ENCODE assay signal across 20 cellular contexts in the genomic region with DNA sequence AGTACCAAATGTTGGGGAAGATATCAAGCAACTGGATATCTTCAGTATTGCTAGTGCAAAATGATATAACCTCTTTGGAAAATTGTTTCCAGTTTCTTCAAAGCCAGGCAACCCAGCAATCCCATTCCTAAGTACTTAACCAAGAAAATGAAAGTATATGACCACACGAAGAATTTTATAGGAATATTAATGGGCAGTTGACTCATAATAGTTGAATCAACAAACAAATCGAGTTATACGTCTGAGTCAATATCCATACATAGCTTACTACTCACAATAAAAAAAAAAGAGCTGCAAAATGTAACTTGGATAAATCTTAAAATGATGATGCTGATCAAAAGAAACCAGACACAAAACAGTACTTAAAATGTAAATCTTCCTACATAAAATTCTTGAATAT.
DNase-seq lines count a peak whose midpoint lies in the region; ATAC-seq and TF ChIP-seq lines count a peak whose summit lies in the region.
"Had no signal": no experiment of that assay in that cellular context is flagged by ENCODE, and none has a peak within 500 bp of the region (broad histone marks: within the 10 kb centered on the region; RNA-seq: fewer than 3 reads in every experiment).

No MANE protein-coding gene starts in this region.

- H3K9me3 ChIP-seq in testis = no peaks in the 10 kb centered on the region

- no peak for ATAC-seq in HG02884 (IDR thresholded peaks at IDR 0.05; ENCODE audit: unreplicated experiment)
- ATAC-seq: CD8-positive, alpha-beta T cell; HCT116; HepG2; K562; SK-N-SH treated with all-trans-retinoic acid at 6 μM for 48 hours had no signal

- CTCF ChIA-PET in RWPE1 (lab: Yijun Ruan, JAX) = no interaction called here

- H3K36me3 ChIP-seq in testis (ENCODE audit: low read depth, missing control alignments) = no peaks in the 10 kb centered on the region

- POLR2A ChIA-PET in RWPE1 (lab: Yijun Ruan, JAX; ENCODE audit: low non-redundant PET) = no interaction called here

- H3K4me3 ChIP-seq in LNCaP clone FGC (ENCODE audit: low read depth, low read length) (no peak overlapping the region), testis (no peak overlapping the region)
- H3K4me3 ChIP-seq: K562 had no signal

- TF ChIP-seq CTCF in LNCaP clone FGC (IDR thresholded peaks at IDR 0.05; ENCODE audit: control insufficient read depth, extremely low read depth, insufficient read depth) (no peak), RWPE1 (conservative IDR thresholded peaks at IDR 0.05; ENCODE audit: low read depth) (no peak), testis (IDR thresholded peaks at IDR 0.05) (no peak)

- no peaks in the 10 kb centered on the region for H3K27me3 ChIP-seq in testis

- 85 to 90% methylated on average over 3 of the region's 3 CpGs for WGBS in testis, 2 donors

- H3K27ac ChIP-seq in RWPE1 (no peak overlapping the region), epithelial cell of prostate (no peak overlapping the region), testis (no peak overlapping the region)

- intact Hi-C loops in testis (cut with DNase I; ENCODE audit: low total_unique reads) = no loop called here

- peak; percentile 21 for DNase-seq in HPDE6-E6E7 (ENCODE audit: extremely low spot score)
- peak; percentile 15 for DNase-seq in LNCaP clone FGC (ENCODE audit: low read depth)
- peak; percentile 46 for DNase-seq in RWPE1 (ENCODE audit: low spot score)
- peak; percentile 18 for DNase-seq in epithelial cell of prostate (ENCODE audit: low read depth, low spot score)
- DNase-seq in testis = no peak
- DNase-seq in activated CD8-positive, alpha-beta memory T cell treated with anti-CD3 and anti-CD28 coated beads for 24 hours = no peak
- DNase-seq: AML-193; C1 segment of cervical spinal cord; CD8-positive, alpha-beta T cell; DND-41; MV-4-11; NCI-H1105 treated with DMSO at 0.1 percent for 48 hours; NCI-H2029 treated with DMSO at 0.1 percent for 48 hours; NCI-H2171 treated with DMSO at 0.1 percent for 48 hours; NCI-H526 had no signal

- TF ChIP-seq POLR2A in testis (IDR thresholded peaks at IDR 0.05) = no peak

- no peaks in the 10 kb centered on the region for H3K4me1 ChIP-seq in testis

Comparison
In these comparisons a context has a peak if more than half of its experiments do, and no peak if none do; other contexts are left out.
1. DNase-seq: peak in HPDE6-E6E7 (single experiment), LNCaP clone FGC (single experiment), RWPE1 (single experiment) and epithelial cell of prostate (single experiment); none in testis (single experiment) and activated CD8-positive, alpha-beta memory T cell treated with anti-CD3 and anti-CD28 coated beads for 24 hours (single experiment).